In the genomic region with DNA sequence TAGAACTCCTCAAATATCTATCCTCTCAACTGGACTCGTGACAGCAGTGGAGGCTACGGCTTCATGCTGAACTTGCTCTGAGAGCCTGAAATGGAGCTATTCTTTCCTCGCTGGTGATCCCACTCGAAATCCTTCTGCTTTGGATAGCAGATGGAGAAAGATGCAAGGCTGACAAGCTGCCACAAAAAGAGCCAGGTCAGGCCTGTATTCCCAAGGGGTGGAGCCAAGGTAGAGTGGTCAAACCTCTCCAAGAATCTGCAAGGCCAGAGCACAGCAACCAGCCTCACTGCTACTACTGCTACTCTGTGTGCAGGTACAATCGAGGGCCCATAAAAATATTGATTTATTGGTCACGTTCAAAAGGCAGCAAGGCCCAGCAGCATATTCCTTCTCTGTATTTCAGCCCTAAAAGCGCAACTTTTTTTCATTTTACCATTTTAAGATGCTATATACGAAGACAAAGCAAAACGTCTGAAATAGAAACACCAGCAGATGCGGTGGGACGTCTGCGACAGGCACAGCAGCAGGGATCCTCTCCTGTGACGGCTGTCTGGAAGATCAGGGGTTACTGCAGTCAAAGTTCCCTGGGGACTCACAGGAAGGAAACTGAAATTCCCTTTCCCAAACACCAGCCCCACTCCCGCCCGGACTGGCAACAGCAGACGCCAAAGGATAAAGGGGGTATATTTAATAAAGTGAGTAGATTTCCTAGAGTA, we compare ENCODE assay signal across 8 cellular contexts. TPM values are rescaled to one million over a fixed set of nuclear protein-coding genes. Genes with fewer than 3 reads are reported as not detected.
DNase-seq lines count a peak whose midpoint lies in the region; ATAC-seq and TF ChIP-seq lines count a peak whose summit lies in the region.

No MANE protein-coding gene starts in this region.

- in situ Hi-C loops in transverse colon (cut with MboI; ENCODE audit: low pct_ligation_motif_present in 1 of 4, low pct_unique_long_range_greater_than_20kb in 1 of 4, low sequenced_read_pairs in 3 of 4) = loop anchor here in 2 of 4 donors (25.0 kb wide), 1 partner anchor 168 kb away; no protein-coding TSS in a partner anchor

- peaks cover 3% of the 10 kb centered on the region for H3K4me1 Mint-ChIP-seq in activated naive CD4-positive, alpha-beta T cell treated with anti-CD3 and anti-CD28 coated beads for 36 hours (ENCODE audit: low read depth)

- no peaks in the 10 kb centered on the region for H3K36me3 Mint-ChIP-seq in activated naive CD4-positive, alpha-beta T cell treated with anti-CD3 and anti-CD28 coated beads for 36 hours (ENCODE audit: low read depth)
- no peaks in the 10 kb centered on the region for H3K36me3 Mint-ChIP-seq in activated naive CD4-positive, alpha-beta T cell treated with anti-CD3 and anti-CD28 coated beads, Interleukin-2, amount 50 U/mL, for 72 hours

- CTCF ChIA-PET in activated naive CD4-positive, alpha-beta T cell treated with anti-CD3 and anti-CD28 coated beads for 36 hours (lab: Charles Lee) = interaction anchor here (1.0 kb wide), 1 partner anchor 10 kb away, joined by 6 read pairs; no protein-coding TSS in a partner anchor

- WGBS in adrenal gland, 4 donors = 20 to 42% (median 36%) methylated on average over 16 of the region's 16 CpGs
- WGBS in right lobe of liver (ENCODE audit: insufficient coverage, low coverage, low lambda C conversion rate, missing lambda C conversion rate) = 24% methylated on average over 16 of the region's 16 CpGs
- WGBS in transverse colon (ENCODE audit: low coverage in 1 of 2), 2 donors = 41 to 52% methylated on average over 6 to 16 of the region's 16 CpGs

- DNase-seq in activated naive CD4-positive, alpha-beta T cell treated with anti-CD3 and anti-CD28 coated beads for 36 hours = no peak
- no peak for DNase-seq in activated naive CD4-positive, alpha-beta T cell treated with anti-CD3 and anti-CD28 coated beads, Interleukin-2, amount 50 U/mL, for 72 hours (ENCODE audit: low spot score in 2 of 2)
- DNase-seq in adrenal gland = peak in 2 of 7 donors; percentile 22 to 23
- DNase-seq in right lobe of liver = no peak
- DNase-seq in transverse colon = peak; percentile 57
- DNase-seq in COLO668 (lab: John Stamatoyannopoulos, UW; ENCODE audit: unreplicated experiment) = no peak
- DNase-seq in activated CD4-positive, alpha-beta T cell treated with anti-CD3 and anti-CD28 coated beads, Interleukin-2, amount 50 U/mL, for 48 hours = no peak

- H3K4me3 ChIP-seq in adrenal gland (peak overlapping the region in 2 of 4 donors; percentile 91 to 97), right lobe of liver (peak overlapping the region; percentile 70 to 84 (median 83)), transverse colon (peak overlapping the region in 3 of 4 donors; percentile 64 to 94 (median 79))

- H3K27ac ChIP-seq in adrenal gland (peak overlapping the region in 3 of 5 donors; percentile 93 to 98 (median 94)), right lobe of liver (peak overlapping the region; percentile 89 to 91 (median 90)), transverse colon (peak overlapping the region; percentile 90 to 98 (median 94))

- H3K9me3 ChIP-seq in adrenal gland (replicated peaks in 1 of 3) (no peaks in the 10 kb centered on the region), right lobe of liver (no peaks in the 10 kb centered on the region), transverse colon (no peaks in the 10 kb centered on the region)

- intact Hi-C loops in activated naive CD4-positive, alpha-beta T cell treated with anti-CD3 and anti-CD28 coated beads for 36 hours (cut with micrococcal nuclease) = loop anchor here (1.0 to 10.0 kb wide), 6 partner anchors 48 to 1585 kb away; partner anchors contain the start of genes AFTPH, SERTAD2 and UGP2
- intact Hi-C loops in adrenal gland (cut with DNase I) (loop anchor here (10.0 kb wide), 2 partner anchors 155 to 165 kb away; no protein-coding TSS in a partner anchor), right lobe of liver (cut with DNase I) (loop anchor here in 1 of 2 donors (10.0 kb wide), 1 partner anchor 55 kb away; no protein-coding TSS in a partner anchor), transverse colon (cut with DNase I; ENCODE audit: low total_unique reads) (no loop called here)

- peak overlapping the region; percentile 80 for H3K4me3 Mint-ChIP-seq in activated naive CD4-positive, alpha-beta T cell treated with anti-CD3 and anti-CD28 coated beads for 36 hours

- TF ChIP-seq POLR2A in adrenal gland (IDR thresholded peaks at IDR 0.05) (no peak), right lobe of liver (IDR thresholded peaks at IDR 0.05) (no peak), transverse colon (IDR thresholded peaks at IDR 0.05) (no peak)

- no peaks in the 10 kb centered on the region for H3K9me3 Mint-ChIP-seq in activated naive CD4-positive, alpha-beta T cell treated with anti-CD3 and anti-CD28 coated beads for 36 hours
- no peaks in the 10 kb centered on the region for H3K9me3 Mint-ChIP-seq in activated naive CD4-positive, alpha-beta T cell treated with anti-CD3 and anti-CD28 coated beads, Interleukin-2, amount 50 U/mL, for 72 hours

- H3K27me3 ChIP-seq in adrenal gland (no peaks in the 10 kb centered on the region), right lobe of liver (no peaks in the 10 kb centered on the region), transverse colon (no peaks in the 10 kb centered on the region)

- no peak for TF ChIP-seq CTCF in adrenal gland (IDR thresholded peaks at IDR 0.05)
- TF ChIP-seq CTCF in right lobe of liver (IDR thresholded peaks at IDR 0.05) = no peak
- no peak for TF ChIP-seq CTCF in transverse colon (IDR thresholded peaks at IDR 0.05)

- ATAC-seq in activated naive CD4-positive, alpha-beta T cell treated with anti-CD3 and anti-CD28 coated beads, Interleukin-2, amount 50 U/mL, for 72 hours = no peak
- ATAC-seq in right lobe of liver = no peak
- no peak for ATAC-seq in HG02884 (IDR thresholded peaks at IDR 0.05; ENCODE audit: unreplicated experiment)

- H3K36me3 ChIP-seq in adrenal gland (replicated peaks in 1 of 2) (no peaks in the 10 kb centered on the region), right lobe of liver (no peaks in the 10 kb centered on the region), transverse colon (no peaks in the 10 kb centered on the region)

- no peak for TF ChIP-seq EP300 in transverse colon (IDR thresholded peaks at IDR 0.05; ENCODE audit: low read depth)

- peaks cover 15% of the 10 kb centered on the region for H3K27me3 Mint-ChIP-seq in activated naive CD4-positive, alpha-beta T cell treated with anti-CD3 and anti-CD28 coated beads for 36 hours (ENCODE audit: low read depth)

- H3K27ac Mint-ChIP-seq in activated naive CD4-positive, alpha-beta T cell treated with anti-CD3 and anti-CD28 coated beads for 36 hours = no peak overlapping the region
- H3K27ac Mint-ChIP-seq in activated naive CD4-positive, alpha-beta T cell treated with anti-CD3 and anti-CD28 coated beads, Interleukin-2, amount 50 U/mL, for 72 hours = no peak overlapping the region

- peaks cover 0 to 25% of the 10 kb centered on the region in 2 donors for H3K4me1 ChIP-seq in adrenal gland (replicated peaks in 1 of 2)
- peaks cover 0 to 29% (median 7%) of the 10 kb centered on the region in 4 donors for H3K4me1 ChIP-seq in right lobe of liver
- peaks cover 0 to 22% (median 12%) of the 10 kb centered on the region in 4 donors for H3K4me1 ChIP-seq in transverse colon

RNA-seq across cellular contexts. Expression of gene SPRED2, which starts 2.4 kb away (rescaled TPM):
- 10 to 100 TPM in 1 of 2 experiments, 1 to 10 TPM in 1; 8.0 to 11.4 TPM for total RNA-seq in activated naive CD4-positive, alpha-beta T cell treated with anti-CD3 and anti-CD28 coated beads for 36 hours
- total RNA-seq in activated naive CD4-positive, alpha-beta T cell treated with anti-CD3 and anti-CD28 coated beads, Interleukin-2, amount 50 U/mL, for 72 hours = 1 to 10 TPM; 3.5 to 8.3 TPM
- total RNA-seq in adrenal gland = 10 to 100 TPM; 12.0 to 28.4 (median 18.2) TPM
- polyA plus RNA-seq in adrenal gland = 10 to 100 TPM in 2 of 3 donors, 1 to 10 TPM in 1; 8.8 to 16.5 (median 13.2) TPM
- 10 to 100 TPM; 11.0 to 22.5 (median 15.2) TPM for total RNA-seq in right lobe of liver
- total RNA-seq in transverse colon = 10 to 100 TPM in 3 of 4 donors, 1 to 10 TPM in 1; 8.4 to 34.8 (median 29.7) TPM
